Comparison of ENCODE assay signal across 19 cellular contexts in the genomic region with DNA sequence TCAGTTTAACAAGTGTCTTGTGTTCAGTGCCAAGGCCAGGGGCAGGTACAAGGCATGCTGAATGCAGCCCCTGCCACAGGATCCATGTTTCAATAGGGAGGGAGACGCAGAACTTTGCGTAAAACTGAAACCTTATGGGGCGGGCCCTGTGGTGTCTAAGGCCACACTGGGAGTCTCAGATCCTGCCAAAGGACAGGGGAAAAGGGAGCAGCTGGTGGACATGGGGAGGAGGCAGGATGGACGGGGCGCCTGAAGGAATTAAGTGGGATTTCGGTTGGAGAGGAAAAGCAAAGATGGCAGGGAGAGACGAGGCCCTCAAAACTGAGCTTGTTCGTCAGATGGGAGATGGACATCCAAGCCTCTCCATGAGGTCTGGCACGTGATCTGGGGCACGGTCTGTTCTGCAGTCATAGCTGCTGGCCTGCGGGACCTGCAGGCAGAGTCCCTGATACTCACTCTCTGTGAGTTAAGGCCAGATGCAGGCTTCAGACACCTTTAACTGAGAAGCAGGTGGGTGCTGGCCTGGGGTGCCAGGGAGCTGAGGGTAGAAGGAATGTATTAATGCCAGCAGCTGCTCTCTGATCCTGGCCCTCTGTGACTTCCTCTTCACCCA. TPM values are rescaled to one million over a fixed set of nuclear protein-coding genes. Genes with fewer than 3 reads are reported as not detected.
"Had no signal": no experiment of that assay in that cellular context is flagged by ENCODE, and none has a peak within 500 bp of the region (broad histone marks: within the 10 kb centered on the region; RNA-seq: fewer than 3 reads in every experiment).

No MANE protein-coding gene starts in this region.

- H3K4me1 Mint-ChIP-seq: activated naive CD8-positive, alpha-beta T cell treated with anti-CD3 and anti-CD28 coated beads for 36 hours had no signal

- H3K4me3 ChIP-seq: hepatocyte, suprapubic skin had no signal

- H3K27ac ChIP-seq: epithelial cell of prostate, foreskin keratinocyte, hepatocyte, suprapubic skin had no signal

- H2AFZ ChIP-seq: hepatocyte had no signal

- H3K4me3 Mint-ChIP-seq: activated CD4-positive, alpha-beta memory T cell treated with anti-CD3 and anti-CD28 coated beads, Interleukin-2, amount 10 ng/mL, durations not matched to agents 7 days and 5 days; activated CD8-positive, alpha-beta memory T cell treated with anti-CD3 and anti-CD28 coated beads, Interleukin-2, amount 10 ng/mL, durations not matched to agents 7 days and 5 days; activated naive CD8-positive, alpha-beta T cell treated with anti-CD3 and anti-CD28 coated beads for 36 hours; effector memory CD8-positive, alpha-beta T cell; stimulated activated naive CD8-positive, alpha-beta T cell treated with anti-CD3 and anti-CD28 coated beads, Interleukin-15, Interleukin-2, amounts not matched to agents 100 ng/mL and 50 ng/mL, for 24 hours had no signal

- H3K36me3 ChIP-seq: suprapubic skin had no signal

- H3K36me3 Mint-ChIP-seq: activated CD8-positive, alpha-beta memory T cell treated with anti-CD3 and anti-CD28 coated beads, Interleukin-2, amount 10 ng/mL, durations not matched to agents 7 days and 5 days; activated naive CD8-positive, alpha-beta T cell treated with anti-CD3 and anti-CD28 coated beads for 36 hours had no signal

- FAIRE-seq: islet of Langerhans, TTC549 had no signal

- H3K9me3 ChIP-seq: suprapubic skin had no signal

- H3K9me3 Mint-ChIP-seq: activated CD4-positive, alpha-beta memory T cell treated with anti-CD3 and anti-CD28 coated beads, Interleukin-2, amount 10 ng/mL, durations not matched to agents 7 days and 5 days; activated naive CD8-positive, alpha-beta T cell treated with anti-CD3 and anti-CD28 coated beads for 36 hours; effector memory CD8-positive, alpha-beta T cell; stimulated activated naive CD8-positive, alpha-beta T cell treated with anti-CD3 and anti-CD28 coated beads, Interleukin-15, Interleukin-2, amounts not matched to agents 100 ng/mL and 50 ng/mL, for 24 hours had no signal

- DNase-seq: activated CD4-positive, alpha-beta memory T cell treated with anti-CD3 and anti-CD28 coated beads, Interleukin-2, amount 10 ng/mL, durations not matched to agents 7 days and 5 days; activated CD4-positive, alpha-beta T cell treated with anti-CD3 and anti-CD28 coated beads for 48 hours; activated CD4-positive, CD25-positive, alpha-beta regulatory T cell; activated CD8-positive, alpha-beta memory T cell treated with anti-CD3 and anti-CD28 coated beads, Interleukin-2, amount 10 ng/mL, durations not matched to agents 7 days and 5 days; activated naive CD8-positive, alpha-beta T cell treated with anti-CD3 and anti-CD28 coated beads for 36 hours; amniotic stem cell; effector memory CD8-positive, alpha-beta T cell; foreskin keratinocyte; left cardiac atrium; midbrain; retina had no signal

- ATAC-seq: activated CD8-positive, alpha-beta memory T cell treated with anti-CD3 and anti-CD28 coated beads, Interleukin-2, amount 10 ng/mL, durations not matched to agents 7 days and 5 days; effector memory CD8-positive, alpha-beta T cell; foreskin keratinocyte had no signal

- H3K4me2 ChIP-seq: hepatocyte had no signal

- H3K27me3 Mint-ChIP-seq: stimulated activated naive CD8-positive, alpha-beta T cell treated with anti-CD3 and anti-CD28 coated beads, Interleukin-15, Interleukin-2, amounts not matched to agents 100 ng/mL and 50 ng/mL, for 24 hours; type B pancreatic cell had no signal

- H3K27me3 ChIP-seq: foreskin keratinocyte, hepatocyte, suprapubic skin had no signal

- H3K27ac Mint-ChIP-seq: activated CD4-positive, alpha-beta memory T cell treated with anti-CD3 and anti-CD28 coated beads, Interleukin-2, amount 10 ng/mL, durations not matched to agents 7 days and 5 days; activated CD8-positive, alpha-beta memory T cell treated with anti-CD3 and anti-CD28 coated beads, Interleukin-2, amount 10 ng/mL, durations not matched to agents 7 days and 5 days; activated naive CD8-positive, alpha-beta T cell treated with anti-CD3 and anti-CD28 coated beads for 36 hours; effector memory CD8-positive, alpha-beta T cell; stimulated activated naive CD8-positive, alpha-beta T cell treated with anti-CD3 and anti-CD28 coated beads, Interleukin-15, Interleukin-2, amounts not matched to agents 100 ng/mL and 50 ng/mL, for 24 hours had no signal

RNA-seq across cellular contexts. Expression of a gene that starts 48.8 kb away (rescaled TPM):
- total RNA-seq: activated CD8-positive, alpha-beta memory T cell treated with anti-CD3 and anti-CD28 coated beads, Interleukin-2, amount 10 ng/mL, durations not matched to agents 7 days and 5 days; T-helper 2 cell treated with Interferon-gamma antibody and Interleukin-4, amounts not matched to agents 100 ng/mL and 5 ng/mL, for 36 hours had no signal
